Comparison of ENCODE assay signal across 8 cellular contexts in the genomic region with DNA sequence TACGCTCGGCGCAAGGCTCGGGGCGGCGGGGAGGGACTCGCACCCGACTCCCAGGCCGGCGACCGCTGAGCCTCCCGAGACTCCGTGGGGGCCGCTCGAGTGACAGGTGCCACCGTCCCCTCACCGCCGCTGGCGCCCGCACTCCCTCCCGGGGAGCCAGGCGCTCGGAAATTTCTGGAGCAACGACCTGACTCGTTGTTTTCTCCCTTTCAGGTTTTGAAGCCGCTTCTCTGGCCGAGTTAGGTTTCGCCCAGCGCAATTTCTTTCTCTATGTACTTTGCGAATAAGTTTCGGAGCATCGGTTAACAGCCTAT.
DNase-seq lines count a peak whose midpoint lies in the region; ATAC-seq, FAIRE-seq and TF ChIP-seq lines count a peak whose summit lies in the region.
"Not testable (repeated sequence)": the region's sequence is repeated elsewhere in the genome, so short reads cannot be mapped to it uniquely, and the experiment has no call there.

No MANE protein-coding gene starts in this region.

- not testable (repeated sequence) for H3K27ac ChIP-seq in astrocyte (ENCODE audit: low read depth, low read length); muscle layer of duodenum (ENCODE audit: low read length)
- peak overlapping the region; percentile 83 to 97 (median 96) for H3K27ac ChIP-seq in gastroesophageal sphincter

- H3K4me1 ChIP-seq in astrocyte (ENCODE audit: insufficient read depth, low read length), result not testable (repeated sequence)
- H3K4me1 ChIP-seq in gastroesophageal sphincter (peaks cover 4 to 24% (median 8%) of the 10 kb centered on the region in 3 donors), muscle layer of duodenum (ENCODE audit: control insufficient read depth in 1 of 2, insufficient read depth in 2 of 2, low read length in 2 of 2) (peaks cover 0 to 11% of the 10 kb centered on the region in 2 donors)

- not testable (repeated sequence) for DNase-seq in AG09309 (ENCODE audit: low read depth); MG63; astrocyte (ENCODE audit: low read depth)
- peak; percentile 31 for DNase-seq in stimulated activated CD4-positive, alpha-beta T cell treated with anti-CD3 and anti-CD28 coated beads, Interleukin-4, amount 100 ng/mL, for 24 hours

- H3K9me3 Mint-ChIP-seq in astrocyte (ENCODE audit: unreplicated experiment), result not testable (repeated sequence)

- not testable (repeated sequence) for H3K36me3 Mint-ChIP-seq in astrocyte (ENCODE audit: low read depth, unreplicated experiment)

- H3K4me3 ChIP-seq in AG09309 (ENCODE audit: control insufficient read depth, low read depth, low read length), result peak overlapping the region; percentile 62
- H3K4me3 ChIP-seq in MG63, result peak overlapping the region; percentile 69
- peak overlapping the region; percentile 68 for H3K4me3 ChIP-seq in WI38 (ENCODE audit: low read depth, low read length)
- peak overlapping the region; percentile 63 for H3K4me3 ChIP-seq in astrocyte (ENCODE audit: insufficient read depth, low read depth, low read length)
- H3K4me3 ChIP-seq in gastroesophageal sphincter, result peak overlapping the region; percentile 72 to 97
- peak overlapping the region; percentile 42 to 70 for H3K4me3 ChIP-seq in muscle layer of duodenum (ENCODE audit: low read depth in 1 of 2, low read length in 2 of 2)

- not testable (repeated sequence) for H3K27me3 Mint-ChIP-seq in astrocyte (ENCODE audit: low read depth, unreplicated experiment)

- H3K79me2 ChIP-seq in astrocyte (ENCODE audit: insufficient read depth, low read length), result not testable (repeated sequence)

- WGBS in gastroesophageal sphincter (ENCODE audit: low coverage in 1 of 2), 2 donors, result 0% methylated on average over 13 to 16 of the region's 32 CpGs

- H2AFZ ChIP-seq in astrocyte (ENCODE audit: low read depth, low read length), result peak overlapping the region; percentile 80

- H3K4me1 Mint-ChIP-seq in astrocyte (ENCODE audit: low read depth, unreplicated experiment), result not testable (repeated sequence)

- H3K9me3 ChIP-seq in MG63; astrocyte (ENCODE audit: insufficient read depth, low read depth, low read length); gastroesophageal sphincter; muscle layer of duodenum (ENCODE audit: control insufficient read depth in 1 of 2, low read length in 2 of 2): not testable (repeated sequence)

- peak overlapping the region; percentile 83 for H3K4me3 Mint-ChIP-seq in astrocyte (ENCODE audit: unreplicated experiment)

- peak overlapping the region; percentile 93 for H3K4me2 ChIP-seq in astrocyte (ENCODE audit: low read length)

- not testable (repeated sequence) for H4K20me1 ChIP-seq in astrocyte (ENCODE audit: insufficient read depth, low read length)

- TF ChIP-seq CTCF in AG09309 (IDR thresholded peaks at IDR 0.05; ENCODE audit: control insufficient read depth, insufficient read depth, low read depth, low read length, missing control alignments); WI38 (IDR thresholded peaks at IDR 0.05; ENCODE audit: low read depth, low read length); astrocyte (IDR thresholded peaks at IDR 0.05; ENCODE audit: insufficient read depth, low read depth, low read length); gastroesophageal sphincter (IDR thresholded peaks at IDR 0.05): not testable (repeated sequence)

- not testable (repeated sequence) for H3K36me3 ChIP-seq in MG63; astrocyte (ENCODE audit: insufficient read depth, low read length); muscle layer of duodenum (ENCODE audit: control insufficient read depth in 1 of 2, insufficient read depth in 2 of 2, low read length in 2 of 2)
- peaks cover 0 to 22% of the 10 kb centered on the region in 2 donors for H3K36me3 ChIP-seq in gastroesophageal sphincter

- not testable (repeated sequence) for TF ChIP-seq POLR2A in gastroesophageal sphincter (IDR thresholded peaks at IDR 0.05)

- H3K27ac Mint-ChIP-seq in astrocyte (ENCODE audit: unreplicated experiment), result not testable (repeated sequence)

- not testable (repeated sequence) for TF ChIP-seq EP300 in gastroesophageal sphincter (IDR thresholded peaks at IDR 0.05)

- ATAC-seq in GM21423 (IDR thresholded peaks at IDR 0.05; ENCODE audit: unreplicated experiment), result peak; percentile 1
- ATAC-seq in gastroesophageal sphincter, result not testable (repeated sequence)

- not testable (repeated sequence) for H3K27me3 ChIP-seq in MG63; astrocyte (ENCODE audit: insufficient read depth, low read length); gastroesophageal sphincter; muscle layer of duodenum (ENCODE audit: low read depth, low read length)

- peak overlapping the region; percentile 79 for H3K9ac ChIP-seq in astrocyte (ENCODE audit: low read length)

- not testable (repeated sequence) for FAIRE-seq in astrocyte (lab: Jason Lieb, UNC)
